In the genomic region with DNA sequence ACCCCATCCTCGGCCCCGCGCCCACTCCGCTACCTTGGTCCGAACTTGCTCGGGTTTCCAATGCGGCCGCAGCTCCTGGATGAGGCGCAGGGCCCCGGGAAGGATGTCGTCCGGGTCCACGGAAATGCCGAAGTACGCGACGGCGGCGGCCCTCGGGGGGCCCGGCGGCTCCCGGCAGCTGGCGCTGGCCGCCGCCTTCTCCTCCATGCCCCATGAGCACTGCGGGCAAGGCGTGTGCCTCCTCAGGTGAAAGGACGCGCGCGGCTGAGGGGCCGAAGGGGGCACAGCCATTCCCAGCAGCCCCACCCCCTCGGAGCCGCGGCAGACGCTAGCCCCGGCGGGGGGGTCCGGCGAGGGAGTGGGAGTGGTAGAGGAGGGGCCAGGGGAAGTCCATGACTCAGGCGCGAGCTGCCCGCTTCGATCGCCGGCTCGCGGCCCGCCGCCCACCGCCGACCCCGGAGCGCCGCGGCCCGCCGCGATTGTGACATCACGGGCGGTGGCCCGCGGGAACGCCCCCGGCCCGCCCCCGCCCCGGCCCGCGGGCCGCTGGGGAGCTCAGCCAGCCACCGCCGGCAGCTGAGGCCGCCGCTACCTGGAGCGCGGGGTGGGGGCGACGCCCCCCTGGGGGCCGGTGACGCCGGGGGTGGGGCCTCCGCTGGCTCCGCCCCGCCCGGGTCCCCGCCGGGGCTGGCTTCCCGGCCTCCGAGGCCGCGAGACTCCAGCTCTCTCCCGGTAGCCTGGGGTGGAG, we compare ENCODE assay signal across 8 cellular contexts. TPM values are rescaled to one million over a fixed set of nuclear protein-coding genes. Genes with fewer than 3 reads are reported as not detected.
DNase-seq lines count a peak whose midpoint lies in the region; ATAC-seq, FAIRE-seq and TF ChIP-seq lines count a peak whose summit lies in the region.

Gene ETNK2 (minus strand): TSS at position 483 of the 748 bp plus-strand sequence. CDS start 192 bp downstream, at position 291.

- peaks cover 6% of the 10 kb centered on the region for H3K27me3 Mint-ChIP-seq in CD4-positive, alpha-beta T cell

- H3K27ac Mint-ChIP-seq in CD4-positive, alpha-beta T cell = peak within 1 kb of the TSS; percentile 49

- FAIRE-seq in kidney (lab: Jason Lieb, UNC) = no peak

- peak within 1 kb of the TSS; percentile 76 to 85 for H3K9ac ChIP-seq in kidney (ENCODE audit: low read length in 2 of 2)

- peak; percentile 86 for ATAC-seq in CD4-positive, alpha-beta T cell (ENCODE audit: poor library complexity)
- no peak for ATAC-seq in HG02973 (IDR thresholded peaks at IDR 0.05; ENCODE audit: unreplicated experiment)
- no peak for ATAC-seq in GM21515 (IDR thresholded peaks at IDR 0.05; ENCODE audit: unreplicated experiment)

- H3K9me3 ChIP-seq in CD4-positive, alpha-beta T cell (ENCODE audit: control insufficient read depth, low read length) = no peaks in the 10 kb centered on the region
- no peaks in the 10 kb centered on the region for H3K9me3 ChIP-seq in kidney (ENCODE audit: control insufficient read depth in 1 of 2, low read length in 2 of 2)

- TF ChIP-seq CTCF in CD4-positive, alpha-beta T cell (IDR thresholded peaks at IDR 0.05) = no peak
- TF ChIP-seq CTCF in cardiac fibroblast (IDR thresholded peaks at IDR 0.05; ENCODE audit: low read depth, low read length) = no peak
- TF ChIP-seq CTCF in kidney (IDR thresholded peaks at IDR 0.05; ENCODE audit: borderline replicate concordance, extremely low read depth, insufficient read depth) = no peak

- no peaks in the 10 kb centered on the region for H3K9me3 Mint-ChIP-seq in CD4-positive, alpha-beta T cell

- peak within 1 kb of the TSS; percentile 57 for H3K4me3 ChIP-seq in cardiac fibroblast (replicated peaks in 1 of 2; ENCODE audit: low read depth in 2 of 2, low read length in 2 of 2)
- H3K4me3 ChIP-seq in kidney (ENCODE audit: low read length in 2 of 2) = peak within 1 kb of the TSS; percentile 80 to 82

- peaks cover 3% of the 10 kb centered on the region in 2 donors for H3K36me3 ChIP-seq in kidney (ENCODE audit: control insufficient read depth in 1 of 2, insufficient read depth in 2 of 2, low read length in 2 of 2)

- peaks cover 11% of the 10 kb centered on the region for H3K4me1 Mint-ChIP-seq in CD4-positive, alpha-beta T cell (ENCODE audit: low read depth)

- intact Hi-C loops in CD4-positive, alpha-beta T cell (cut with DNase I, micrococcal nuclease) = loop anchor here in 1 of 2 experiments (10.0 kb wide), 1 partner anchor 653 kb away; no protein-coding TSS in a partner anchor
- intact Hi-C loops in kidney (cut with DNase I) = no loop called here

- H3K4me3 Mint-ChIP-seq in CD4-positive, alpha-beta T cell = peak within 1 kb of the TSS; percentile 81

- no peak within 1 kb of the TSS for H3K27ac ChIP-seq in CD4-positive, alpha-beta T cell (ENCODE audit: low read depth, low read length)
- peak within 1 kb of the TSS; percentile 87 to 94 for H3K27ac ChIP-seq in kidney (ENCODE audit: low read depth in 2 of 2, low read length in 2 of 2)

- H3K36me3 Mint-ChIP-seq in CD4-positive, alpha-beta T cell (ENCODE audit: low read depth) = no peaks in the 10 kb centered on the region

- no peaks in the 10 kb centered on the region for H3K27me3 ChIP-seq in CD4-positive, alpha-beta T cell (ENCODE audit: control insufficient read depth, insufficient read depth, low read length)

- POLR2A ChIA-PET in CD4-positive, alpha-beta T cell (lab: Charles Lee) = interaction anchor here (0.7 to 1.2 kb wide), 4 partner anchors 14 to 387 kb away, joined by 3 read pairs; partner anchors contain the start of gene LAX1

- DNase-seq in CD4-positive, alpha-beta T cell = peak; percentile 22 to 68 (median 46)
- DNase-seq in LoVo (ENCODE audit: low spot score) = peak; percentile 72
- peak; percentile 45 for DNase-seq in UCSD-AML1 (lab: John Stamatoyannopoulos, UW; ENCODE audit: unreplicated experiment)
- DNase-seq in cardiac fibroblast (ENCODE audit: low read depth in 2 of 2) = peak in 1 of 2 donors; percentile 56
- peak; percentile 91 for DNase-seq in kidney
- peak; percentile 50 for DNase-seq in stimulated activated CD4-positive, alpha-beta T cell treated with anti-CD3 and anti-CD28 coated beads, Interleukin-15, amount 100 ng/mL, for 24 hours

- CTCF ChIA-PET in CD4-positive, alpha-beta T cell (lab: Charles Lee) = interaction anchor here (1.3 to 2.6 kb wide), 2 partner anchors 11 to 23 kb away, joined by 3 to 6 read pairs; no protein-coding TSS in a partner anchor

- H3K4me1 ChIP-seq in kidney (ENCODE audit: control insufficient read depth in 1 of 2, insufficient read depth in 1 of 2, low read depth in 1 of 2, low read length in 2 of 2) = peaks cover 0 to 8% of the 10 kb centered on the region in 2 donors

RNA-seq across cellular contexts. Expression of gene ETNK2, which starts in this region (rescaled TPM):
- 10 to 100 TPM; 11.7 to 12.9 TPM for total RNA-seq in CD4-positive, alpha-beta T cell
- 33.3 TPM for total RNA-seq in kidney
- polyA plus RNA-seq in kidney (ENCODE audit: insufficient read depth, low read depth, low replicate concordance) = 166 TPM
